9 cellular contexts compared by ENCODE assay signal in genomic region chr9:12784461-12785250, GRCh38. TPM values are rescaled to one million over a fixed set of nuclear protein-coding genes. Genes with fewer than 3 reads are reported as not detected.
DNase-seq lines count a peak whose midpoint lies in the region; ATAC-seq and TF ChIP-seq lines count a peak whose summit lies in the region.
"Had no signal": no experiment of that assay in that cellular context is flagged by ENCODE, and none has a peak within 500 bp of the region (broad histone marks: within the 10 kb centered on the region; RNA-seq: fewer than 3 reads in every experiment).

No MANE protein-coding gene starts in this region.

- H3K9me3 ChIP-seq in T-helper 17 cell (ENCODE audit: control insufficient read depth, low read length, poor library complexity, severe bottlenecking) (peaks cover 7% of the 10 kb centered on the region), WERI-Rb-1 (ENCODE audit: severe bottlenecking) (peaks cover 4% of the 10 kb centered on the region)

- peak overlapping the region; percentile 56 for H2AFZ ChIP-seq in KMS-11 (ENCODE audit: low read depth)

- H3K9me3 Mint-ChIP-seq in progenitor cell of endocrine pancreas (ENCODE audit: low read depth), result peaks cover 23% of the 10 kb centered on the region

- no peak overlapping the region for H3K4me3 Mint-ChIP-seq in progenitor cell of endocrine pancreas (ENCODE audit: low read depth)
- H3K4me3 Mint-ChIP-seq in T-helper 17 cell, result no peak overlapping the region

- H3K79me2 ChIP-seq in KMS-11 (ENCODE audit: insufficient read depth, low read depth), result peaks cover 20% of the 10 kb centered on the region

- intact Hi-C loops in dorsolateral prefrontal cortex (cut with DNase I), result no loop called here

- peak overlapping the region; percentile 86 for H3K4me2 ChIP-seq in KMS-11

- H3K36me3 ChIP-seq in KMS-11 (ENCODE audit: insufficient read depth), result no peaks in the 10 kb centered on the region
- H3K36me3 ChIP-seq in WERI-Rb-1, result no peaks in the 10 kb centered on the region

- H3K27me3 ChIP-seq in KMS-11 (ENCODE audit: insufficient read depth, low read depth) (no peaks in the 10 kb centered on the region), dorsolateral prefrontal cortex (no peaks in the 10 kb centered on the region), WERI-Rb-1 (ENCODE audit: insufficient read depth, low read depth, severe bottlenecking) (no peaks in the 10 kb centered on the region)

- H3K4me1 Mint-ChIP-seq in progenitor cell of endocrine pancreas (ENCODE audit: low read depth), result peaks cover 13% of the 10 kb centered on the region
- H3K4me1 Mint-ChIP-seq in T-helper 17 cell, result no peaks in the 10 kb centered on the region

- peak overlapping the region; percentile 91 for H3K9ac ChIP-seq in KMS-11

- H3K27ac ChIP-seq in KMS-11, result peak overlapping the region; percentile 99
- H3K27ac ChIP-seq in dorsolateral prefrontal cortex, result peak overlapping the region in 46 of 59 donors; percentile 2 to 86 (median 61)
- H3K27ac ChIP-seq in WERI-Rb-1, result no peak overlapping the region

- ATAC-seq in GM19372 (IDR thresholded peaks at IDR 0.05; ENCODE audit: low read depth, unreplicated experiment) (peak; percentile 59), T-helper 17 cell (no peak), HG02763 (IDR thresholded peaks at IDR 0.05; ENCODE audit: unreplicated experiment) (no peak), GM18511 (IDR thresholded peaks at IDR 0.05; ENCODE audit: unreplicated experiment) (no peak)

- DNase-seq in dorsolateral prefrontal cortex (no peak), progenitor cell of endocrine pancreas (ENCODE audit: low spot score, unreplicated experiment) (no peak), T-helper 17 cell (no peak), WERI-Rb-1 (no peak)
- DNase-seq: left cardiac atrium had no signal

- H3K4me1 ChIP-seq in KMS-11 (ENCODE audit: low read depth, poor library complexity, severe bottlenecking), result peaks cover 53% of the 10 kb centered on the region

- H3K27me3 Mint-ChIP-seq in progenitor cell of endocrine pancreas (no peaks in the 10 kb centered on the region), T-helper 17 cell (no peaks in the 10 kb centered on the region)

- peak overlapping the region; percentile 29 for H3K27ac Mint-ChIP-seq in progenitor cell of endocrine pancreas
- H3K27ac Mint-ChIP-seq in T-helper 17 cell, result no peak overlapping the region

- H3K4me3 ChIP-seq in KMS-11 (IDR thresholded peaks at IDR 0.05; ENCODE audit: insufficient read depth, low read depth, low read length) (no peak overlapping the region), dorsolateral prefrontal cortex (no peak overlapping the region), WERI-Rb-1 (ENCODE audit: low read depth, low read length) (no peak overlapping the region)

- H3K36me3 Mint-ChIP-seq in progenitor cell of endocrine pancreas (ENCODE audit: insufficient read depth), result peaks cover 13% of the 10 kb centered on the region
- no peaks in the 10 kb centered on the region for H3K36me3 Mint-ChIP-seq in T-helper 17 cell (ENCODE audit: low read depth)

- no peak for TF ChIP-seq CTCF in KMS-11 (conservative IDR thresholded peaks at IDR 0.05; ENCODE audit: low read depth, low read length)
- TF ChIP-seq CTCF in dorsolateral prefrontal cortex (IDR thresholded peaks at IDR 0.05 in 54 of 56, conservative IDR thresholded peaks at IDR 0.05 in 2 of 56; ENCODE audit: low read depth in 1 of 56, partially characterized antibody in 56 of 56), result no peak
- no peak for TF ChIP-seq CTCF in progenitor cell of endocrine pancreas (IDR thresholded peaks at IDR 0.05; ENCODE audit: unreplicated experiment)
- TF ChIP-seq CTCF in WERI-Rb-1 (IDR thresholded peaks at IDR 0.05; ENCODE audit: low read depth, low read length), result no peak

- no peaks in the 10 kb centered on the region for H4K20me1 ChIP-seq in KMS-11 (ENCODE audit: insufficient read depth)

RNA-seq across cellular contexts. Expression of gene LURAP1L, which starts 9.8 kb away (rescaled TPM):
- 10 to 100 TPM in 58 of 120 experiments, 1 to 10 TPM in 62; 2.9 to 37.9 (median 9.8) TPM for total RNA-seq in dorsolateral prefrontal cortex
- total RNA-seq in progenitor cell of endocrine pancreas, result 11.0 and 11.4 TPM in 2 replicates
- total RNA-seq in T-helper 17 cell, result under 1 TPM in 1 of 2 donors, not detected in 1; 0.31 TPM
